In genomic region chr1:48917070-48917454, GRCh38 we compare ENCODE assay signal across 19 cellular contexts.
A peak's percentile ranks its signal among the peaks of the same experiment; 100 is the strongest.
DNase-seq lines count a peak whose midpoint lies in the region; ATAC-seq, FAIRE-seq and TF ChIP-seq lines count a peak whose summit lies in the region.
"Had no signal": no experiment of that assay in that cellular context is flagged by ENCODE, and none has a peak within 500 bp of the region (broad histone marks: within the 10 kb centered on the region; RNA-seq: fewer than 3 reads in every experiment).

No MANE protein-coding gene starts in this region.

- peaks cover 8% of the 10 kb centered on the region for H3K4me1 Mint-ChIP-seq in WTC11
- H3K4me1 Mint-ChIP-seq: CD4-positive, CD25-positive, alpha-beta regulatory T cell; CD8-positive, alpha-beta memory T cell had no signal

- no peaks in the 10 kb centered on the region for H3K27me3 ChIP-seq in SK-N-SH (ENCODE audit: insufficient read depth)
- H3K27me3 ChIP-seq: BE2C had no signal

- POLR2A ChIA-PET in SK-N-SH (lab: Yijun Ruan, JAX) = interaction anchor here (0.8 to 1.2 kb wide), 6 partner anchors 9 to 1193 kb away, joined by 3 to 7 read pairs (median 4); partner anchors contain the start of gene ELAVL4
- POLR2A ChIA-PET in WTC11 (lab: Charles Lee) = no interaction called here

- TF ChIP-seq EP300 in SK-N-SH (IDR thresholded peaks at IDR 0.05; ENCODE audit: borderline replicate concordance in 1 of 2, low read depth in 1 of 2, low read length in 1 of 2) = no peak

- H4K20me1 ChIP-seq in SK-N-SH (ENCODE audit: insufficient read depth) = no peaks in the 10 kb centered on the region

- 89% methylated on average over 2 of the region's 2 CpGs for WGBS in SK-N-SH (ENCODE audit: low lambda C conversion rate)

- CTCF ChIA-PET in SK-N-SH (lab: Yijun Ruan, JAX) (interaction anchor here (0.8 to 4.7 kb wide), 20 partner anchors 11 to 1431 kb away, joined by 3 to 42 read pairs (median 4); no protein-coding TSS in a partner anchor), WTC11 (lab: Charles Lee) (no interaction called here)

- H3K79me2 ChIP-seq in SK-N-SH (ENCODE audit: insufficient read depth) = no peaks in the 10 kb centered on the region

- H3K9me3 Mint-ChIP-seq in WTC11 = no peaks in the 10 kb centered on the region
- H3K9me3 Mint-ChIP-seq: CD8-positive, alpha-beta memory T cell; GM23338 had no signal

- no peaks in the 10 kb centered on the region for H3K27me3 Mint-ChIP-seq in WTC11 (ENCODE audit: low read depth)
- H3K27me3 Mint-ChIP-seq: CD4-positive, CD25-positive, alpha-beta regulatory T cell; CD8-positive, alpha-beta memory T cell had no signal

- H3K4me1 ChIP-seq in SK-N-SH (ENCODE audit: control insufficient read depth in 1 of 2, insufficient read depth in 2 of 2, low read depth in 1 of 2, low read length in 1 of 2) = peaks cover 13 to 31% of the 10 kb centered on the region in 2 experiments

- no peak for ATAC-seq in SK-N-SH treated with all-trans-retinoic acid at 6 μM for 48 hours
- ATAC-seq in WTC11 = no peak
- ATAC-seq in GM21526 (IDR thresholded peaks at IDR 0.05; ENCODE audit: low FRiP score, unreplicated experiment) = no peak

- H3K36me3 ChIP-seq in SK-N-SH (replicated peaks in 1 of 2; ENCODE audit: control insufficient read depth in 1 of 2, insufficient read depth in 2 of 2, low read length in 1 of 2) = no peaks in the 10 kb centered on the region
- H3K36me3 ChIP-seq: BE2C had no signal

- no peak overlapping the region for H3K4me3 ChIP-seq in SK-N-SH (ENCODE audit: low read depth in 2 of 2, low read length in 1 of 2)
- H3K4me3 ChIP-seq: GM23338 had no signal

- no peak overlapping the region for H3K9ac ChIP-seq in SK-N-SH

- peaks cover 13% of the 10 kb centered on the region for H3F3A ChIP-seq in SK-N-SH (replicated peaks; ENCODE audit: insufficient read depth)

- DNase-seq in SK-N-SH (no peak), WTC11 (ENCODE audit: low spot score) (no peak), SKM-1 treated with dmso at 0.1 percent for 144 hours (lab: John Stamatoyannopoulos, UW; ENCODE audit: unreplicated experiment) (no peak), NCI-H1092 (lab: John Stamatoyannopoulos, UW) (no peak)
- no peak for DNase-seq in activated T-cell treated with anti-CD3 and anti-CD28 coated beads, Interleukin-2, amount 50 U/mL, for 48 hours
- DNase-seq: 8988T; C1 segment of cervical spinal cord; CD4-positive, CD25-positive, alpha-beta regulatory T cell; CD8-positive, alpha-beta memory T cell; HCEC 1CT had no signal

- no peak overlapping the region for H3K4me2 ChIP-seq in SK-N-SH
- H3K4me2 ChIP-seq: GM23338 had no signal

- H2AFZ ChIP-seq in SK-N-SH (ENCODE audit: low read depth) = peak overlapping the region; percentile 67; the same call in 1 of the 2 replicates
- H2AFZ ChIP-seq: GM23338 had no signal

- peak overlapping the region; percentile 25 to 98 for H3K27ac ChIP-seq in SK-N-SH (ENCODE audit: low read depth in 2 of 2, low read length in 1 of 2)

- no peak overlapping the region for H3K27ac Mint-ChIP-seq in WTC11
- H3K27ac Mint-ChIP-seq: CD4-positive, CD25-positive, alpha-beta regulatory T cell; CD8-positive, alpha-beta memory T cell had no signal

- TF ChIP-seq CTCF in SK-N-SH (IDR thresholded peaks at IDR 0.05) (no peak), WTC11 (IDR thresholded peaks at IDR 0.05) (no peak)

- TF ChIP-seq RAD21 in SK-N-SH (IDR thresholded peaks at IDR 0.05; ENCODE audit: low read length) = no peak

- H3K36me3 Mint-ChIP-seq in WTC11 = no peaks in the 10 kb centered on the region
- H3K36me3 Mint-ChIP-seq: CD4-positive, CD25-positive, alpha-beta regulatory T cell; CD8-positive, alpha-beta memory T cell had no signal

- no peak overlapping the region for H3K4me3 Mint-ChIP-seq in WTC11
- H3K4me3 Mint-ChIP-seq: CD4-positive, CD25-positive, alpha-beta regulatory T cell; CD8-positive, alpha-beta memory T cell; GM23338 had no signal

- no peaks in the 10 kb centered on the region for H3K9me2 ChIP-seq in SK-N-SH

- H3K9me3 ChIP-seq in SK-N-SH = no peaks in the 10 kb centered on the region
- H3K9me3 ChIP-seq: BE2C had no signal

- FAIRE-seq in islet of Langerhans (lab: Jason Lieb, UNC) = peak; percentile 93
- FAIRE-seq: G401.6, GM12891, GM19239, H54 had no signal

TF ChIP-seq in SK-N-SH, 30 proteins besides CTCF, POLR2A, EP300 and RAD21 (continues in another document):
- no peak for TF ChIP-seq FOXJ3 (CRISPR knock-in tag; IDR thresholded peaks at IDR 0.05)
- TF ChIP-seq ZBTB33 (IDR thresholded peaks at IDR 0.05; ENCODE audit: borderline replicate concordance, low read depth) = no peak
- TF ChIP-seq FOXM1 (IDR thresholded peaks at IDR 0.05; ENCODE audit: low read depth) = no peak
- no peak for TF ChIP-seq EZH2phosphoT487 (IDR thresholded peaks at IDR 0.05; ENCODE audit: borderline replicate concordance, low read depth)
- TF ChIP-seq RXRA (IDR thresholded peaks at IDR 0.05; ENCODE audit: borderline replicate concordance, low read depth) = no peak
- no peak for TF ChIP-seq JUND (IDR thresholded peaks at IDR 0.05)
- TF ChIP-seq NFIC (IDR thresholded peaks at IDR 0.05; ENCODE audit: borderline replicate concordance) = no peak

TF ChIP-seq in SK-N-SH treated with all-trans-retinoic acid at 6 μM for 48 hours, 23 proteins besides CTCF, POLR2A, EP300 and RAD21 (continues in another document):
- TF ChIP-seq, protein P1, sequence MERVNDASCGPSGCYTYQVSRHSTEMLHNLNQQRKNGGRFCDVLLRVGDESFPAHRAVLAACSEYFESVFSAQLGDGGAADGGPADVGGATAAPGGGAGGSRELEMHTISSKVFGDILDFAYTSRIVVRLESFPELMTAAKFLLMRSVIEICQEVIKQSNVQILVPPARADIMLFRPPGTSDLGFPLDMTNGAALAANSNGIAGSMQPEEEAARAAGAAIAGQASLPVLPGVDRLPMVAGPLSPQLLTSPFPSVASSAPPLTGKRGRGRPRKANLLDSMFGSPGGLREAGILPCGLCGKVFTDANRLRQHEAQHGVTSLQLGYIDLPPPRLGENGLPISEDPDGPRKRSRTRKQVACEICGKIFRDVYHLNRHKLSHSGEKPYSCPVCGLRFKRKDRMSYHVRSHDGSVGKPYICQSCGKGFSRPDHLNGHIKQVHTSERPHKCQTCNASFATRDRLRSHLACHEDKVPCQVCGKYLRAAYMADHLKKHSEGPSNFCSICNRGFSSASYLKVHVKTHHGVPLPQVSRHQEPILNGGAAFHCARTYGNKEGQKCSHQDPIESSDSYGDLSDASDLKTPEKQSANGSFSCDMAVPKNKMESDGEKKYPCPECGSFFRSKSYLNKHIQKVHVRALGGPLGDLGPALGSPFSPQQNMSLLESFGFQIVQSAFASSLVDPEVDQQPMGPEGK (CRISPR knock-in tag; IDR thresholded peaks at IDR 0.05; ENCODE audit: borderline replicate concordance) = no peak
- no peak for TF ChIP-seq TCF4 (CRISPR knock-in tag; IDR thresholded peaks at IDR 0.05; ENCODE audit: borderline replicate concordance)
- TF ChIP-seq GLIS3 (CRISPR knock-in tag; IDR thresholded peaks at IDR 0.05) = no peak
- TF ChIP-seq BACH2 (CRISPR knock-in tag; IDR thresholded peaks at IDR 0.05; ENCODE audit: borderline replicate concordance) = no peak
- TF ChIP-seq POU6F1 (CRISPR knock-in tag; IDR thresholded peaks at IDR 0.05; ENCODE audit: borderline replicate concordance, low read depth) = no peak

TF ChIP-seq in WTC11, 78 proteins besides CTCF, POLR2A, EP300 and RAD21:
- TF ChIP-seq, protein P2, sequence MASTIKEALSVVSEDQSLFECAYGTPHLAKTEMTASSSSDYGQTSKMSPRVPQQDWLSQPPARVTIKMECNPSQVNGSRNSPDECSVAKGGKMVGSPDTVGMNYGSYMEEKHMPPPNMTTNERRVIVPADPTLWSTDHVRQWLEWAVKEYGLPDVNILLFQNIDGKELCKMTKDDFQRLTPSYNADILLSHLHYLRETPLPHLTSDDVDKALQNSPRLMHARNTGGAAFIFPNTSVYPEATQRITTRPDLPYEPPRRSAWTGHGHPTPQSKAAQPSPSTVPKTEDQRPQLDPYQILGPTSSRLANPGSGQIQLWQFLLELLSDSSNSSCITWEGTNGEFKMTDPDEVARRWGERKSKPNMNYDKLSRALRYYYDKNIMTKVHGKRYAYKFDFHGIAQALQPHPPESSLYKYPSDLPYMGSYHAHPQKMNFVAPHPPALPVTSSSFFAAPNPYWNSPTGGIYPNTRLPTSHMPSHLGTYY (CRISPR knock-in tag; IDR thresholded peaks at IDR 0.05) = no peak
- TF ChIP-seq ZNF532 (CRISPR knock-in tag; IDR thresholded peaks at IDR 0.05; ENCODE audit: borderline replicate concordance) (no peak), HMGA2 (CRISPR knock-in tag; IDR thresholded peaks at IDR 0.05) (peak; percentile 98)
TF ChIP-seq in WTC11: peak in this region for 1.
